ENCODE assay signal across 8 cellular contexts in the genomic region with DNA sequence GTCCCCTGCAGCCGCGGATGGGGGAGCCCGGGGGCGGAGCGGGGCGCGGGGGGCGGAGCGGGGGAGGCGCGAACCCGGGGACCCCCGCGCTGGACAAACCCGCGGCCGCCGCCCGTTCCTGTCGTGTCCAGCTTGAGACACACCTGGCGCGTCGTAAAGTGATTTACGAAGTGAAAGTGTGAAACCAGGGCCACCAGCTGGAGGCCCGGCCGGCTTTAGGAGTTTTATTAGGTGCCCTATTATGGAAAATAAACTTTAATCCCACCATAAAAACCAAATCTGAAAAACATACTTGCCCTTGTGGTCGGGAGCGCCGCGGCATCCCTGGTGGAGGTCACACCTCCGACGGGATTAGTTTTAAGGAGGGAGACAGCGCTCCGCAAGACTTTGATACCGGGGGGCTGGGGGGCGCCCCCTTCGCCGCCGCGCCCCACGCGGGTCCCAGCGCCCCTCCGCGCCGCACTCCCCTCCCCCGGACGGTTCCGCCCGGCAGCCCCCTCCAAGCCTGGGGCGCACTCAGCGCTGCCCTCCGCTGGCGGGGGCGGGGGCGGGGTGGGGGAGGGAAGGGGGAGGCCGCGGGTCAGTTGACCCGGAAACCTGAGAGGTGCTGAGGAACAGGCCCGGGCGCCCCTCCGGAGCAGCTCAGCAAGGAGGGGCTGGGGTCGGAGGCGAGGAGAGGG. TPM values are rescaled to one million over a fixed set of nuclear protein-coding genes. Genes with fewer than 3 reads are reported as not detected.
DNase-seq lines count a peak whose midpoint lies in the region; ATAC-seq and TF ChIP-seq lines count a peak whose summit lies in the region.

No MANE protein-coding gene starts in this region.

- no peak for DNase-seq in Calu3
- peak in 3 of 4 donors; percentile 58 to 66 (median 64) for DNase-seq in body of pancreas
- DNase-seq in mucosa of descending colon: peak in 2 of 3 donors; percentile 73 to 81
- DNase-seq in NCI-H82 treated with DMSO at 0.1 percent for 48 hours (lab: John Stamatoyannopoulos, UW; ENCODE audit: unreplicated experiment): no peak
- no peak for DNase-seq in COR-L47 (lab: John Stamatoyannopoulos, UW)
- no peak for DNase-seq in mucosa of gallbladder (ENCODE audit: low spot score)
- no peak for DNase-seq in RWPE1 (ENCODE audit: low spot score)

- CTCF ChIA-PET in Calu3 (lab: Charles Lee): no interaction called here
- CTCF ChIA-PET in RWPE1 (lab: Yijun Ruan, JAX): no interaction called here

- 0 to 1% methylated on average over 18 to 52 of the region's 64 CpGs for WGBS in body of pancreas, 2 donors

- TF ChIP-seq CTCF in Calu3 (IDR thresholded peaks at IDR 0.05; ENCODE audit: unreplicated experiment) (no peak), body of pancreas (IDR thresholded peaks at IDR 0.05) (peak in 2 of 7 experiments; percentile 8 to 17), mucosa of descending colon (IDR thresholded peaks at IDR 0.05) (no peak), RWPE1 (conservative IDR thresholded peaks at IDR 0.05; ENCODE audit: low read depth) (no peak)

- H3K27ac Mint-ChIP-seq in Calu3 (ENCODE audit: unreplicated experiment): peak overlapping the region; percentile 9

- peak overlapping the region; percentile 60 for H3K4me3 Mint-ChIP-seq in Calu3 (ENCODE audit: low read depth, unreplicated experiment)

- H3K27me3 Mint-ChIP-seq in Calu3 (ENCODE audit: unreplicated experiment): no peaks in the 10 kb centered on the region

- H3K27me3 ChIP-seq in body of pancreas: no peaks in the 10 kb centered on the region

- POLR2A ChIA-PET in RWPE1 (lab: Yijun Ruan, JAX; ENCODE audit: low non-redundant PET): no interaction called here

- no TSS peak for BruUV-seq in Calu3 (replicated peaks; lab: Mats Ljungman, UMichigan)

- TF ChIP-seq POLR2A in body of pancreas (IDR thresholded peaks at IDR 0.05): peak in 1 of 3 donors; percentile 19

- peak overlapping the region; percentile 67 to 69 for H3K4me3 ChIP-seq in body of pancreas
- peak overlapping the region; percentile 20 for H3K4me3 ChIP-seq in mucosa of descending colon

- peak overlapping the region; percentile 79 to 94 (median 90) for H3K27ac ChIP-seq in body of pancreas
- H3K27ac ChIP-seq in RWPE1: no peak overlapping the region

- intact Hi-C loops in Calu3 (cut with micrococcal nuclease; ENCODE audit: unreplicated experiment): no loop called here
- intact Hi-C loops in body of pancreas (cut with DNase I): loop anchor here (10.0 kb wide), 1 partner anchor 135 kb away; a partner anchor contains a TSS
- intact Hi-C loops in mucosa of descending colon (cut with DNase I, micrococcal nuclease): no loop called here

- peaks cover 10% of the 10 kb centered on the region for H3K4me1 Mint-ChIP-seq in Calu3 (ENCODE audit: low read depth, unreplicated experiment)

- H3K36me3 Mint-ChIP-seq in Calu3 (ENCODE audit: insufficient read depth, unreplicated experiment): peaks cover 35% of the 10 kb centered on the region

- H3K36me3 ChIP-seq in body of pancreas (replicated peaks in 1 of 2; ENCODE audit: insufficient read depth in 1 of 2, low read depth in 2 of 2) (no peaks in the 10 kb centered on the region), mucosa of descending colon (ENCODE audit: low read depth) (no peaks in the 10 kb centered on the region)

- H3K9me3 ChIP-seq in body of pancreas (no peaks in the 10 kb centered on the region), mucosa of descending colon (no peaks in the 10 kb centered on the region)

- H3K4me1 ChIP-seq in body of pancreas: peaks cover 21% of the 10 kb centered on the region
- peaks cover 22% of the 10 kb centered on the region for H3K4me1 ChIP-seq in mucosa of descending colon (ENCODE audit: low read depth)

- H3K9me3 Mint-ChIP-seq in Calu3 (ENCODE audit: low read depth, unreplicated experiment): no peaks in the 10 kb centered on the region

- peak; percentile 36 for ATAC-seq in HG03045 (IDR thresholded peaks at IDR 0.05; ENCODE audit: unreplicated experiment)
- peak; percentile 42 for ATAC-seq in body of pancreas
- peak; percentile 71 for ATAC-seq in mucosa of descending colon

RNA-seq across cellular contexts. Expression of a gene that starts 10.3 kb away (rescaled TPM):
- total RNA-seq in Calu3 (2022) (28.4 and 30.3 TPM in 2 replicates), body of pancreas (10 to 100 TPM; 14.3 to 39.6 TPM), mucosa of descending colon (10 to 100 TPM in 2 of 3 donors, 1 to 10 TPM in 1; 9.7 to 24.9 (median 24.0) TPM), mucosa of gallbladder (15.4 TPM)

RNA-seq across cellular contexts. Expression of a gene that starts 50.7 kb away (rescaled TPM):
- total RNA-seq in Calu3 (2022): 32.9 and 35.1 TPM in 2 replicates
- total RNA-seq in body of pancreas: 10 to 100 TPM; 23.1 to 28.0 TPM
- total RNA-seq in mucosa of descending colon: 10 to 100 TPM; 13.9 to 20.9 (median 15.9) TPM
- 12.8 TPM for total RNA-seq in mucosa of gallbladder

Comparison
In these comparisons a context has a peak if more than half of its experiments do, and no peak if none do; other contexts are left out.
1. DNase-seq: peak in body of pancreas (3 of 4) and mucosa of descending colon (2 of 3); none in Calu3 (single experiment), NCI-H82 treated with DMSO at 0.1 percent for 48 hours (single experiment), COR-L47 (single experiment), mucosa of gallbladder (single experiment) and RWPE1 (single experiment).
2. Peak in every context shown above with its lines, with median percentiles within 50 percentile points of each other: ATAC-seq.